In genomic region chr5:24314106-24314505, GRCh38 we compare ENCODE assay signal across 9 cellular contexts.
"Had no signal": no experiment of that assay in that cellular context is flagged by ENCODE, and none has a peak within 500 bp of the region (broad histone marks: within the 10 kb centered on the region; RNA-seq: fewer than 3 reads in every experiment).

No MANE protein-coding gene starts in this region.

- H3K4me3 ChIP-seq: GM23248, HAP-1 had no signal

- ATAC-seq: HCT116, HepG2 had no signal

- H3K36me3 Mint-ChIP-seq: IgD-negative memory B cell had no signal

- H3K9me3 ChIP-seq: HAP-1 had no signal

- H3K4me3 Mint-ChIP-seq: HFFc6 had no signal

- FAIRE-seq: HepG2 had no signal

- H3K27ac Mint-ChIP-seq: HFFc6, IgD-negative memory B cell had no signal

- H3K9ac ChIP-seq: GM23248 had no signal

- H3K36me3 ChIP-seq: HAP-1 had no signal

- DNase-seq: GM23248, GOT3, H7, HFFc6 had no signal

- H3K4me1 ChIP-seq: HAP-1 had no signal

- H3K27ac ChIP-seq: GM23248, HL-60 had no signal
